ENCODE assay signal across 17 cellular contexts in genomic region chr4:138671606-138672084, GRCh38.
"Had no signal": no experiment of that assay in that cellular context is flagged by ENCODE, and none has a peak within 500 bp of the region (broad histone marks: within the 10 kb centered on the region; RNA-seq: fewer than 3 reads in every experiment).

No MANE protein-coding gene starts in this region.

- ATAC-seq: activated T-cell treated with anti-CD3 and anti-CD28 coated beads, Interleukin-2, amount 50 U/mL, for 4 hours; heart right ventricle; left lung; stimulated activated naive B cell treated with anti-CD40 and anti-IgM and Interleukin-4, amounts not matched to agents 10 μg/mL and 1 μg/mL and 100 μg/mL, for 72 hours had no signal

- DNase-seq: activated CD4-positive, alpha-beta T cell treated with anti-CD3 and anti-CD28 coated beads, Interleukin-2, amount 50 U/mL, for 1 hour; activated CD4-positive, CD25-positive, alpha-beta regulatory T cell treated with anti-CD3 and anti-CD28 coated beads, Interleukin-2, amount 50 U/mL, for 72 hours; activated CD8-positive, alpha-beta memory T cell treated with anti-CD3 and anti-CD28 coated beads, Interleukin-2, amount 50 U/mL, for 4 hours; activated effector memory CD4-positive, alpha-beta T cell treated with anti-CD3 and anti-CD28 coated beads, Interleukin-2, amount 50 U/mL, for 16 hours; activated T-cell treated with anti-CD3 and anti-CD28 coated beads, Interleukin-2, amount 50 U/mL, for 4 hours; cortex of kidney; effector CD4-positive, alpha-beta T cell; esophagus squamous epithelium; heart right ventricle; left lung; midbrain; occipital lobe; posterior cingulate gyrus; sigmoid colon; stimulated activated CD4-positive, alpha-beta T cell treated with anti-CD3 and anti-CD28 coated beads, Interleukin-4, amount 100 ng/mL, for 4 hours; stimulated activated naive B cell treated with anti-CD40 and anti-IgM and Interleukin-4, amounts not matched to agents 10 μg/mL and 1 μg/mL and 100 μg/mL, for 72 hours; T-helper 9 cell had no signal
